In the genomic region with DNA sequence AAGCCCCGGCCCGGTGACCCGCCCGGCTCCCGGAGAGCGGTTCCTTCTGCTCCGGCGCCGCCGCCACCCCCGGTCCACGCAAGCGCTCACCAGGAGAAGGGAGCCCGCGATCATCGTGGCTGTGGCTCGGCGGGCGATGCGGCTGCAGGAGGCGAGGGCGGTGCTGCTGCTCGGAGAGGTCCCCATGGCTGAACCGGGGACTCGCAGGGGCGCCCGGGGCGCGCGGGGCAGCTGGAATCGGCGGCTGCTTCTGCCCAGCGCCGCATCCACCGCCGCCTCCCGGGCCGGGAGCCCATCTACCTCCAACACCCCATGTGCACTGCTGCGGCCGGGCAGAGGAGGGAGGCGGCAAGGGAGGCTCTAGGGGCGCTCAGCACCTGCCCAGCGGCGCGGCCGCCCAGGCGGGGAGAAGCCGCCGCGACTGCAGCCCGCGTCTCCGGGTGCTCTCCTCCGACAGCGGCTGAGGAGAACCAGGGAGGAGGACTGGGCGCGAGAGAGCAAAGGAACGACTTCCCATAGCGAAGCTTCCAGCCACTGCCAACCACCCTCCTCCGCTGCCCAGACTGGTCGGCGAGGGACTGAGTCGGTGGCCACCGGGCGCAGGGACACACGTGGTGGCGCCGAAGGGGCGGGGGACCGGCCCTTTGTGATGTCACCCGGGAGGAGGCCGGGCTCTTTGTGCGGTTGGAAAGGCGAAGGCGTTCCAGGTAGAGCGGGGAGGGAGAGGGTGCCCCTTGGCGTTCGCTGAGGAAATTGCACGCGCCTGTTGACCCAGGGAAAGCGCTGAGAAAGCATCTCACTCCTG, we compare ENCODE assay signal across 1 cellular context.
TF ChIP-seq lines count a peak whose summit lies in the region.

A gene with protein sequence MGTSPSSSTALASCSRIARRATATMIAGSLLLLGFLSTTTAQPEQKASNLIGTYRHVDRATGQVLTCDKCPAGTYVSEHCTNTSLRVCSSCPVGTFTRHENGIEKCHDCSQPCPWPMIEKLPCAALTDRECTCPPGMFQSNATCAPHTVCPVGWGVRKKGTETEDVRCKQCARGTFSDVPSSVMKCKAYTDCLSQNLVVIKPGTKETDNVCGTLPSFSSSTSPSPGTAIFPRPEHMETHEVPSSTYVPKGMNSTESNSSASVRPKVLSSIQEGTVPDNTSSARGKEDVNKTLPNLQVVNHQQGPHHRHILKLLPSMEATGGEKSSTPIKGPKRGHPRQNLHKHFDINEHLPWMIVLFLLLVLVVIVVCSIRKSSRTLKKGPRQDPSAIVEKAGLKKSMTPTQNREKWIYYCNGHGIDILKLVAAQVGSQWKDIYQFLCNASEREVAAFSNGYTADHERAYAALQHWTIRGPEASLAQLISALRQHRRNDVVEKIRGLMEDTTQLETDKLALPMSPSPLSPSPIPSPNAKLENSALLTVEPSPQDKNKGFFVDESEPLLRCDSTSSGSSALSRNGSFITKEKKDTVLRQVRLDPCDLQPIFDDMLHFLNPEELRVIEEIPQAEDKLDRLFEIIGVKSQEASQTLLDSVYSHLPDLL (minus strand): TSS at position 580 of the 805 bp plus-strand sequence. CDS start 394 bp downstream, at position 186.

TF ChIP-seq in H1, 55 proteins besides CTCF, POLR2A, EP300 and RAD21 (continued from another document):
- TF ChIP-seq, protein P1, sequence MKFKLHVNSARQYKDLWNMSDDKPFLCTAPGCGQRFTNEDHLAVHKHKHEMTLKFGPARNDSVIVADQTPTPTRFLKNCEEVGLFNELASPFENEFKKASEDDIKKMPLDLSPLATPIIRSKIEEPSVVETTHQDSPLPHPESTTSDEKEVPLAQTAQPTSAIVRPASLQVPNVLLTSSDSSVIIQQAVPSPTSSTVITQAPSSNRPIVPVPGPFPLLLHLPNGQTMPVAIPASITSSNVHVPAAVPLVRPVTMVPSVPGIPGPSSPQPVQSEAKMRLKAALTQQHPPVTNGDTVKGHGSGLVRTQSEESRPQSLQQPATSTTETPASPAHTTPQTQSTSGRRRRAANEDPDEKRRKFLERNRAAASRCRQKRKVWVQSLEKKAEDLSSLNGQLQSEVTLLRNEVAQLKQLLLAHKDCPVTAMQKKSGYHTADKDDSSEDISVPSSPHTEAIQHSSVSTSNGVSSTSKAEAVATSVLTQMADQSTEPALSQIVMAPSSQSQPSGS (IDR thresholded peaks at IDR 0.05; ENCODE audit: low read length): 0 out of 2 replicates have a peak, but pooled peaks have one; percentile 42
- TF ChIP-seq TCF12 (IDR thresholded peaks at IDR 0.05; ENCODE audit: low read depth, low read length): no peak
- TF ChIP-seq GABPA (IDR thresholded peaks at IDR 0.05; ENCODE audit: borderline replicate concordance, insufficient read depth, low read length): no peak
- peak; percentile 91 for TF ChIP-seq TBP (IDR thresholded peaks at IDR 0.05; ENCODE audit: low read depth, low read length)
